ENCODE assay signal across 27 cellular contexts in the genomic region with DNA sequence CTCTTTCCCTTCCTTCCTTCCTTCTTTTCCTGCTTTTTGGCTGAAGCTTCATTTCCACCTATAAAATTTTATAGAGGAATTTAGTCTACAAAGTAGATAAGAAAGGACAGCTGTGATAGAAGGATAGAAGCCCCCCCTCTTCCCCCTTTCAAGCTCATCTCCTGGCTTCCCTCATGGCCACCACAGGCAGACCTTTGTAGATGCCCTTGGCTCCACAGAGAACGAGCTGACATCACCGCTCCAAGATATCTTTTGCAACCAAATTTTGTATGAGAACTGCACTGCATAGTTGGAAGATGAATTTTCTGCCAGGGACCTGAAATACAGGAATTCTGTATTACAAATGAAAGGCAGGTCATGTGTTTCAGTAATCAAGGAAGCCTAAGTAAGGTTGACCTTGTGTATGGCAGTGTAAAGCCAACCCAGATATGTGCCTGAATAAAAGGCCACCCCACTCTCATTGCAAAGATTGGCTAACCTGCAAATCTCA. TPM values are rescaled to one million over a fixed set of nuclear protein-coding genes. Genes with fewer than 3 reads are reported as not detected.
"Had no signal": no experiment of that assay in that cellular context is flagged by ENCODE, and none has a peak within 500 bp of the region (broad histone marks: within the 10 kb centered on the region; RNA-seq: fewer than 3 reads in every experiment).

No MANE protein-coding gene starts in this region.

- H3K27ac ChIP-seq: SJSA1, SK-N-MC had no signal

- H3K9me3 ChIP-seq: MG63, SJSA1 had no signal

- H3K36me3 ChIP-seq: SJSA1 had no signal

- H3K4me3 ChIP-seq: MG63, SJSA1, SK-N-MC had no signal

- H3K27me3 ChIP-seq: MG63, SJSA1 had no signal

- ATAC-seq: HepG2, Panc1, PC-3, Right ventricle myocardium inferior had no signal

- DNase-seq: IMR-90, Karpas-422, KG1, MG63, NCI-H1105 treated with DMSO at 0.1 percent for 48 hours, NCI-H1417 treated with DMSO at 0.1 percent for 48 hours, NCI-H146, NCI-H1694 treated with DMSO at 0.1 percent for 48 hours, NCI-H1930, NCI-H2081, NCI-H2171, NCI-H226, NCI-H446, NCI-H510A, NCI-H524 treated with DMSO at 0.1 percent for 48 hours, NCI-H69, NCI-H774, PC-3, SIG-M5 had no signal

RNA-seq across cellular contexts. Expression of gene FILIP1L, which starts 57.0 kb away (rescaled TPM):
- total RNA-seq: HT1080, OCI-LY7, PC-3, RPMI7951 had no signal
